ENCODE assay signal across 10 cellular contexts in the genomic region with DNA sequence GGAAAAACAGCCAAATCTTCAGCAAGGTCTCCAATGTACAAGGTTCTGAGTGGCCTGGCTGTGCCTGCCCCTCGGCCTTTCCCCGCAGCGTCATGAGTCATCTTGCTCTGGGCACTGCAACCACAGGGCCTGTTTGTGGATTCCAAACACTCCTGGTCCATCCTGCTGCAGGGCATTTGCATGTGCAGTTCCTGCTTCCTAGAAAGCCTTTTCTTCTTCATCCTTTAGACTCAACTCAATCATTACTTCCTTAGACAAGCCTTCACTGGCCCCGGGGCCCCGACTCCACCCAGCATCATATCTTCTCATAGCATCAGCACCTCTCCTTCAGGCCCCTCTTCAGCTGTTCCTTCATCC.
DNase-seq lines count a peak whose midpoint lies in the region; ATAC-seq and TF ChIP-seq lines count a peak whose summit lies in the region.
"Had no signal": no experiment of that assay in that cellular context is flagged by ENCODE, and none has a peak within 500 bp of the region (broad histone marks: within the 10 kb centered on the region; RNA-seq: fewer than 3 reads in every experiment).

No MANE protein-coding gene starts in this region.

- H3K4ac ChIP-seq in mesenchymal stem cell (ENCODE audit: low read depth in 1 of 2, low read length in 2 of 2): peak overlapping the region in 1 of 2 experiments; percentile 49

- no peak overlapping the region for H3K23ac ChIP-seq in mesenchymal stem cell (ENCODE audit: low read length in 2 of 2)

- no peaks in the 10 kb centered on the region for H3F3A ChIP-seq in GM23338 (replicated peaks; ENCODE audit: low read depth)

- H4K91ac ChIP-seq in mesenchymal stem cell (ENCODE audit: low read length): no peak overlapping the region

- H2BK15ac ChIP-seq in mesenchymal stem cell (ENCODE audit: low read depth, poor library complexity, severe bottlenecking): no peak overlapping the region

- DNase-seq in EL (peak; percentile 83), LHCN-M2 (ENCODE audit: low read depth) (peak; percentile 78), brain microvascular endothelial cell (peak; percentile 27), mesenchymal stem cell (peak; percentile 86), endothelial cell (ENCODE audit: low spot score) (no peak), sigmoid colon (no peak), GM23338 (ENCODE audit: low spot score) (no peak)
- DNase-seq: activated gamma-delta T cell treated with Interleukin-2 at 50 U/mL for 16 hours, DMS79 had no signal

- no peaks in the 10 kb centered on the region for H3K79me2 ChIP-seq in GM23338 (replicated peaks; ENCODE audit: insufficient read depth)

- H4K20me1 ChIP-seq in GM23338 (replicated peaks; ENCODE audit: insufficient read depth): no peaks in the 10 kb centered on the region

- H3K4me1 ChIP-seq in mesenchymal stem cell (ENCODE audit: control insufficient read depth, insufficient read depth, low read depth, low read length) (peaks cover 8% of the 10 kb centered on the region), sigmoid colon (peaks cover 0 to 6% (median 3%) of the 10 kb centered on the region in 4 donors), GM23338 (ENCODE audit: insufficient read depth) (no peaks in the 10 kb centered on the region)

- TF ChIP-seq CTCF in brain microvascular endothelial cell (IDR thresholded peaks at IDR 0.05; ENCODE audit: low read depth, low read length, missing control alignments): no peak
- no peak for TF ChIP-seq CTCF in endothelial cell (IDR thresholded peaks at IDR 0.05; ENCODE audit: unreplicated experiment)
- TF ChIP-seq CTCF in sigmoid colon (IDR thresholded peaks at IDR 0.05): no peak
- TF ChIP-seq CTCF in GM23338 (conservative IDR thresholded peaks at IDR 0.05; ENCODE audit: low read depth in 2 of 2): no peak

- no peaks in the 10 kb centered on the region for H3K36me3 Mint-ChIP-seq in endothelial cell (ENCODE audit: low read depth, unreplicated experiment)
- H3K36me3 Mint-ChIP-seq in GM23338 (ENCODE audit: low read depth): no peaks in the 10 kb centered on the region

- intact Hi-C loops in sigmoid colon (cut with DNase I): no loop called here

- no peaks in the 10 kb centered on the region for H3K9me2 ChIP-seq in GM23338 (ENCODE audit: insufficient read depth)

- no peak overlapping the region for H4K8ac ChIP-seq in mesenchymal stem cell (ENCODE audit: low read length)

- H3K4me3 ChIP-seq in brain microvascular endothelial cell (ENCODE audit: low read depth, low read length): no peak overlapping the region
- H3K4me3 ChIP-seq in mesenchymal stem cell (ENCODE audit: insufficient read depth in 1 of 2, low read depth in 1 of 2, low read length in 2 of 2): no peak overlapping the region
- H3K4me3 ChIP-seq in sigmoid colon: no peak overlapping the region
- no peak overlapping the region for H3K4me3 ChIP-seq in GM23338

- no peak overlapping the region for H3K9ac ChIP-seq in mesenchymal stem cell (ENCODE audit: low read length)

- no peak overlapping the region for H3K4me2 ChIP-seq in mesenchymal stem cell (ENCODE audit: low read length, poor library complexity, severe bottlenecking)
- H3K4me2 ChIP-seq in GM23338: no peak overlapping the region

- peaks cover 25% of the 10 kb centered on the region for H3K4me1 Mint-ChIP-seq in endothelial cell (ENCODE audit: unreplicated experiment)
- H3K4me1 Mint-ChIP-seq in GM23338: no peaks in the 10 kb centered on the region

- H3K27ac ChIP-seq in brain microvascular endothelial cell (no peak overlapping the region), mesenchymal stem cell (ENCODE audit: low read length, poor library complexity, severe bottlenecking) (peak overlapping the region; percentile 43), sigmoid colon (peak overlapping the region in 1 of 4 donors; percentile 4), GM23338 (ENCODE audit: low read depth) (no peak overlapping the region)

- H3K27me3 Mint-ChIP-seq in endothelial cell (ENCODE audit: unreplicated experiment): peaks cover 8% of the 10 kb centered on the region
- peaks cover 4% of the 10 kb centered on the region for H3K27me3 Mint-ChIP-seq in GM23338 (ENCODE audit: insufficient read depth, low read depth, poor library complexity)

- no peak overlapping the region for H2BK120ac ChIP-seq in mesenchymal stem cell (ENCODE audit: low read depth, low read length)

- H2AFZ ChIP-seq in mesenchymal stem cell (ENCODE audit: low read depth, low read length) (no peak overlapping the region), GM23338 (no peak overlapping the region)

- H3K9me3 Mint-ChIP-seq in endothelial cell (ENCODE audit: unreplicated experiment) (no peaks in the 10 kb centered on the region), GM23338 (no peaks in the 10 kb centered on the region)

- H3K27me3 ChIP-seq in brain microvascular endothelial cell (replicated peaks): no peaks in the 10 kb centered on the region
- H3K27me3 ChIP-seq in mesenchymal stem cell (ENCODE audit: control insufficient read depth in 1 of 2, insufficient read depth in 1 of 2, low read length in 2 of 2): no peaks in the 10 kb centered on the region
- no peaks in the 10 kb centered on the region for H3K27me3 ChIP-seq in sigmoid colon
- no peaks in the 10 kb centered on the region for H3K27me3 ChIP-seq in GM23338 (ENCODE audit: insufficient read depth)

- WGBS in mesenchymal stem cell: 2% methylated on average over 3 of the region's 5 CpGs
- 82 to 88% methylated on average over 5 of the region's 5 CpGs for WGBS in sigmoid colon, 2 donors

- no peak for TF ChIP-seq EP300 in sigmoid colon (IDR thresholded peaks at IDR 0.05)

- no peak for TF ChIP-seq POLR2A in GM18505 (IDR thresholded peaks at IDR 0.05; ENCODE audit: borderline replicate concordance, extremely low read depth, insufficient read depth, insufficient read length)
- TF ChIP-seq POLR2A in sigmoid colon (IDR thresholded peaks at IDR 0.05): no peak

- H3K4me3 Mint-ChIP-seq in endothelial cell (ENCODE audit: unreplicated experiment) (no peak overlapping the region), GM23338 (no peak overlapping the region)

- ATAC-seq in GM18505 (IDR thresholded peaks at IDR 0.05; ENCODE audit: unreplicated experiment) (no peak), GM23338 (no peak)

- no peaks in the 10 kb centered on the region for H3K79me1 ChIP-seq in mesenchymal stem cell (replicated peaks; ENCODE audit: low read length, poor library complexity, severe bottlenecking)

- no peak overlapping the region for H3K14ac ChIP-seq in mesenchymal stem cell (ENCODE audit: low read length in 2 of 2)

- H3K18ac ChIP-seq in mesenchymal stem cell (ENCODE audit: low read depth in 1 of 2, low read length in 2 of 2): peak overlapping the region in 1 of 2 experiments; percentile 38

- no peak overlapping the region for H2BK12ac ChIP-seq in mesenchymal stem cell (ENCODE audit: low read length in 2 of 2)

- H3K27ac Mint-ChIP-seq in endothelial cell (ENCODE audit: unreplicated experiment) (no peak overlapping the region), GM23338 (no peak overlapping the region)

- in situ Hi-C loops in brain microvascular endothelial cell (cut with HindIII; ENCODE audit: low pct_ligation_motif_present, low sequenced_read_pairs): no loop called here

- H2BK5ac ChIP-seq in mesenchymal stem cell (ENCODE audit: low read depth, low read length, poor library complexity, severe bottlenecking): no peak overlapping the region

- H2AK5ac ChIP-seq in mesenchymal stem cell (ENCODE audit: low read length, severe bottlenecking): no peak overlapping the region

- H3K36me3 ChIP-seq in brain microvascular endothelial cell (replicated peaks) (no peaks in the 10 kb centered on the region), mesenchymal stem cell (ENCODE audit: control insufficient read depth in 1 of 2, insufficient read depth in 2 of 2, low read depth in 1 of 2, low read length in 2 of 2) (no peaks in the 10 kb centered on the region), sigmoid colon (no peaks in the 10 kb centered on the region), GM23338 (ENCODE audit: insufficient read depth) (no peaks in the 10 kb centered on the region)

- H3K9me3 ChIP-seq in mesenchymal stem cell (ENCODE audit: control insufficient read depth, low read length): no peaks in the 10 kb centered on the region
- H3K9me3 ChIP-seq in sigmoid colon: no peaks in the 10 kb centered on the region

TF ChIP-seq in GM23338, 12 proteins besides CTCF, POLR2A, EP300 and RAD21 (continues in another document):
- no peak for TF ChIP-seq JUNB (IDR thresholded peaks at IDR 0.05; ENCODE audit: unreplicated experiment)
- no peak for TF ChIP-seq ZNF331 (CRISPR knock-in tag; IDR thresholded peaks at IDR 0.05; ENCODE audit: low read depth)
- no peak for TF ChIP-seq ZNF114 (CRISPR knock-in tag; IDR thresholded peaks at IDR 0.05)
- TF ChIP-seq STAT1 (IDR thresholded peaks at IDR 0.05; ENCODE audit: unreplicated experiment): no peak
- no peak for TF ChIP-seq EZH2 (IDR thresholded peaks at IDR 0.05; ENCODE audit: low read depth, unreplicated experiment)
- TF ChIP-seq EZH2phosphoT487 (IDR thresholded peaks at IDR 0.05; ENCODE audit: unreplicated experiment): no peak
- no peak for TF ChIP-seq NANOG (IDR thresholded peaks at IDR 0.05; ENCODE audit: borderline replicate concordance)
- no peak for TF ChIP-seq CREB1 (CRISPR knock-in tag; IDR thresholded peaks at IDR 0.05; ENCODE audit: low read depth)
- TF ChIP-seq, protein P1, sequence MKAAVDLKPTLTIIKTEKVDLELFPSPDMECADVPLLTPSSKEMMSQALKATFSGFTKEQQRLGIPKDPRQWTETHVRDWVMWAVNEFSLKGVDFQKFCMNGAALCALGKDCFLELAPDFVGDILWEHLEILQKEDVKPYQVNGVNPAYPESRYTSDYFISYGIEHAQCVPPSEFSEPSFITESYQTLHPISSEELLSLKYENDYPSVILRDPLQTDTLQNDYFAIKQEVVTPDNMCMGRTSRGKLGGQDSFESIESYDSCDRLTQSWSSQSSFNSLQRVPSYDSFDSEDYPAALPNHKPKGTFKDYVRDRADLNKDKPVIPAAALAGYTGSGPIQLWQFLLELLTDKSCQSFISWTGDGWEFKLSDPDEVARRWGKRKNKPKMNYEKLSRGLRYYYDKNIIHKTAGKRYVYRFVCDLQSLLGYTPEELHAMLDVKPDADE (IDR thresholded peaks at IDR 0.05): no peak

Comparison
In these comparisons a context has a peak if more than half of its experiments do, and no peak if none do; other contexts are left out.
1. DNase-seq: peak in EL (single experiment), LHCN-M2 (single experiment), brain microvascular endothelial cell (single experiment) and mesenchymal stem cell (single experiment); none in endothelial cell (single experiment), sigmoid colon (single experiment) and GM23338 (single experiment).